8 cellular contexts compared by ENCODE assay signal in the genomic region with DNA sequence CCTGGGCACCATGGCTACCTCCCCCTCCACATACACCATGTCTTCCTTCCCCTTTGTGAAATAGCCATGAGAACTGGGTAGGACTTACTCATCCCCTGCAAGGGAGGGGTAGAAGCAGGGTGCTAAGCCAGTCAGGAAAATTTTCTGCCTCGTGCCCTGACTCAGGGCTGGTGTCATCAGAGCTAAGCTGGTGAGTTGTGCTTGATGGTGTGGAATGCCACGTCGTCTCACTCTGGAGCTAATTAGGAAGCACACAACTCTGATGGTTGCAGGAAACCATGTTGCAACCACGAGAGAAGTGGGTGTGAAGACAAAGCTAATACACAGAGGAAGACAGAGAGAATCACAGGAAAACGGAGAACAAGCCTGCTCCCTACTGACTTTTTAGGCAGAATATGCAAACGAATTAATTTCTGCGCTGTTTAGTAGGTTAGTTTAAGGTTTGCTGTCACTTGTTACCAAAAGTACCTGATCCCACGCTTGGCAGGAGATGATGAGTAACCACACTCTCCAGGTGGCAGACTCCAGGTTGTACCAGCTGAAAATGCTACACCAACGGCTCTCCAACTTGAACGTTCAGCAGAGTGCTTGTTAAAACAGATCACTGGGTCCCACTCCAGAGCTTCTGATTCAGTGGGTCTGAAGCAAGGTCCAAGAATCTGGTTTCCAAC. TPM values are rescaled to one million over a fixed set of nuclear protein-coding genes. Genes with fewer than 3 reads are reported as not detected.
A peak's percentile ranks its signal among the peaks of the same experiment; 100 is the strongest.
DNase-seq lines count a peak whose midpoint lies in the region; ATAC-seq and TF ChIP-seq lines count a peak whose summit lies in the region.

No MANE protein-coding gene starts in this region.

- peak; percentile 68 for DNase-seq in GOT3 (lab: John Stamatoyannopoulos, UW)
- DNase-seq in activated B cell treated with CpG ODN at 0.5 μM for 24 hours, result no peak
- peak; percentile 88 for DNase-seq in skeletal muscle cell (ENCODE audit: low read depth)
- no peak for DNase-seq in central memory CD4-positive, alpha-beta T cell
- DNase-seq in NCI-H146 (lab: John Stamatoyannopoulos, UW), result no peak
- DNase-seq in putamen (ENCODE audit: low spot score), result no peak
- no peak for DNase-seq in NCI-H1436 treated with DMSO at 0.1 percent for 48 hours (lab: John Stamatoyannopoulos, UW)

- H3K27ac Mint-ChIP-seq in activated B cell treated with CpG ODN at 0.5 μM for 24 hours, result peak overlapping the region; percentile 79

- intact Hi-C loops in activated B cell treated with CpG ODN at 0.5 μM for 24 hours (cut with micrococcal nuclease), result loop anchor here (1.0 to 2.0 kb wide), 2 partner anchors 8 to 19 kb away; no protein-coding TSS in a partner anchor

- ATAC-seq in activated B cell treated with CpG ODN at 0.5 μM for 24 hours (ENCODE audit: low read depth) (peak; percentile 73), esophagus mucosa (peak; percentile 96)

- peaks cover 60% of the 10 kb centered on the region for H3K36me3 Mint-ChIP-seq in activated B cell treated with CpG ODN at 0.5 μM for 24 hours (ENCODE audit: low read depth)

- H3K9me3 Mint-ChIP-seq in activated B cell treated with CpG ODN at 0.5 μM for 24 hours, result no peaks in the 10 kb centered on the region

- no peaks in the 10 kb centered on the region for H3K27me3 Mint-ChIP-seq in activated B cell treated with CpG ODN at 0.5 μM for 24 hours

- peak overlapping the region; percentile 9 for H3K4me3 Mint-ChIP-seq in activated B cell treated with CpG ODN at 0.5 μM for 24 hours

- no peak for TF ChIP-seq CTCF in activated B cell treated with CpG ODN at 0.5 μM for 24 hours (IDR thresholded peaks at IDR 0.05)

- POLR2A ChIA-PET in activated B cell treated with CpG ODN at 0.5 μM for 24 hours (lab: Charles Lee), result interaction anchor here (0.6 to 1.2 kb wide), 4 partner anchors 14 to 97 kb away, joined by 3 to 4 read pairs (median 4); partner anchors contain the start of gene STK10

- CTCF ChIA-PET in activated B cell treated with CpG ODN at 0.5 μM for 24 hours (lab: Charles Lee), result no interaction called here

- H3K4me3 ChIP-seq in skeletal muscle cell (ENCODE audit: low read depth, low read length), result no peak overlapping the region

- peaks cover 50% of the 10 kb centered on the region for H3K4me1 Mint-ChIP-seq in activated B cell treated with CpG ODN at 0.5 μM for 24 hours

RNA-seq across cellular contexts. Expression of gene STK10, which starts 54.5 kb away (rescaled TPM):
- total RNA-seq in activated B cell treated with CpG ODN at 0.5 μM for 24 hours, result 233 and 276 TPM in 2 replicates
- 7.3 TPM for total RNA-seq in esophagus mucosa

Comparison
In these comparisons a context has a peak if more than half of its experiments do, and no peak if none do; other contexts are left out.
1. DNase-seq: peak in GOT3 (single experiment) and skeletal muscle cell (single experiment); none in activated B cell treated with CpG ODN at 0.5 μM for 24 hours (single experiment), central memory CD4-positive, alpha-beta T cell (single experiment), NCI-H146 (single experiment), putamen (single experiment) and NCI-H1436 treated with DMSO at 0.1 percent for 48 hours (single experiment).
2. RNA of gene STK10, which starts 54.5 kb away (total RNA-seq): 233 to 276 TPM in activated B cell treated with CpG ODN at 0.5 μM for 24 hours; 7.3 TPM in esophagus mucosa (single experiment); every median in the first group is over 10 times any median in the second.